In the genomic region with DNA sequence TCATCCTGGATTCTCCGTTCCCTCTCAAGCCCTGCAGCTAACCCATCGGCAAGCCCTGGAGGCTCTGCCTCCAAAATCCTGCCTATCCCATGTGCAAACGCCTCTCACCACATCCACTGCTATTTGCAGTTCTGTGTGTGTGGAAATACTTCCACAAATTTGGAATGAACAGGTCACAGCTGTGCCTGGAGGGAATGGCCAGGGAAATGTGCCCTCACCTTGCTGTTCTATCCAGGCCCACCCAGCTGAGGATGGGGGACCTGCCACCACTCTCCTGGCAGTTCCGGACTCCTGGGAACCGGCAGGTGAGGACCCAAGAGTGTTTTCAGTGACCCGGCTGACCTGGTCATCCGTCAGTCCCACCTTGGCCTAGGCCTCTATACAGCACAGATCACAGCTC, we compare ENCODE assay signal across 12 cellular contexts. TPM values are rescaled to one million over a fixed set of nuclear protein-coding genes. Genes with fewer than 3 reads are reported as not detected.
"Had no signal": no experiment of that assay in that cellular context is flagged by ENCODE, and none has a peak within 500 bp of the region (broad histone marks: within the 10 kb centered on the region; RNA-seq: fewer than 3 reads in every experiment).

No MANE protein-coding gene starts in this region.

RNA-seq across cellular contexts. Expression of gene TBC1D3H, which starts 12.3 kb away (rescaled TPM):
- total RNA-seq: stomach, subcutaneous adipose tissue, suprapubic skin, temporal lobe, thyroid gland, transverse colon, upper lobe of left lung, urinary bladder, uterus, vagina had no signal

RNA-seq across cellular contexts. Expression of gene TBC1D3G, which starts 52.3 kb away (rescaled TPM):
- total RNA-seq: stomach, thoracic aorta, tibial nerve, urinary bladder, uterus, vagina had no signal
